In the genomic region with DNA sequence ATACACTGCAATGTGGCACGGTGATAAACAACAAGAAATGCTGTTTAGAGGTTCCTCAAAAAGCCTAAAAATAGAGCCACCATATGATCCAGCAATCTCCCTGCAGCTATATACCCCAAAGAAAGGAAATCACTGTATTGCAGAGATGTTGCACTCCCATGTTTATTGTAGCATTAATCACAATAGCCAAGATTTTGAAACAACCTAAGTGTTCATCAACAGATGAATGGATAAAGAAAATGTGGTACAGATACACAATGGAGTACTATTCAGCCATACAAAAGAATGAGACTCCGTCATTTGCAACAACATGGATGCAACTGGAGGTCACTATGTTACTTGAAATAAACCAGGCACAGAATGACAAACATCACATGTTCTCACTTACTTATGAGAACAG, we compare ENCODE assay signal across 1 cellular context.
TF ChIP-seq lines count a peak whose summit lies in the region.

No MANE protein-coding gene starts in this region.

TF ChIP-seq in A549, 52 proteins besides CTCF, POLR2A, EP300 and RAD21 (continued from another document):
- TF ChIP-seq ZFP36 (IDR thresholded peaks at IDR 0.05; ENCODE audit: borderline replicate concordance, partially characterized antibody) = no peak
